16 cellular contexts compared by ENCODE assay signal in genomic region chr7:155921804-155922506, GRCh38.
DNase-seq lines count a peak whose midpoint lies in the region; ATAC-seq and TF ChIP-seq lines count a peak whose summit lies in the region.
"Had no signal": no experiment of that assay in that cellular context is flagged by ENCODE, and none has a peak within 500 bp of the region (broad histone marks: within the 10 kb centered on the region; RNA-seq: fewer than 3 reads in every experiment).

No MANE protein-coding gene starts in this region.

- H3K4me3 ChIP-seq in LNCaP clone FGC (ENCODE audit: low read depth, low read length) (no peak overlapping the region), mammary epithelial cell (replicated peaks in 1 of 3; ENCODE audit: insufficient read depth in 1 of 3, low read depth in 2 of 3, low read length in 3 of 3) (no peak overlapping the region), lower lobe of right lung (no peak overlapping the region), suprapubic skin (no peak overlapping the region)
- H3K4me3 ChIP-seq: HAP-1 had no signal

- H3K9me3 ChIP-seq in mammary epithelial cell (replicated peaks; ENCODE audit: insufficient read depth, low read length) (no peaks in the 10 kb centered on the region), lower lobe of right lung (no peaks in the 10 kb centered on the region), suprapubic skin (no peaks in the 10 kb centered on the region)
- H3K9me3 ChIP-seq: HAP-1 had no signal

- H3K27ac Mint-ChIP-seq in activated naive CD4-positive, alpha-beta T cell treated with anti-CD3 and anti-CD28 coated beads, Interleukin-2, amount 50 U/mL, for 72 hours = no peak overlapping the region
- no peak overlapping the region for H3K27ac Mint-ChIP-seq in stimulated activated naive CD8-positive, alpha-beta T cell treated with anti-CD3 and anti-CD28 coated beads, Interleukin-15, amount 100 ng/mL, for 72 hours
- H3K27ac Mint-ChIP-seq: dendritic cell treated with granulocyte-macrophage colony-stimulating factor and Interleukin-4, amounts not matched to agents 40 ng/mL and 50 ng/mL, for 4 days; naive thymus-derived CD4-positive, alpha-beta T cell had no signal

- no peaks in the 10 kb centered on the region for H3K79me2 ChIP-seq in mammary epithelial cell (ENCODE audit: insufficient read depth, low read length)

- TF ChIP-seq CTCF in LNCaP clone FGC (IDR thresholded peaks at IDR 0.05; ENCODE audit: control insufficient read depth, extremely low read depth, insufficient read depth) (no peak), mammary epithelial cell (conservative IDR thresholded peaks at IDR 0.05 in 1 of 2, IDR thresholded peaks at IDR 0.05 in 1 of 2; ENCODE audit: extremely low read depth in 1 of 2, insufficient read depth in 1 of 2, low read depth in 1 of 2, low read length in 2 of 2) (peak in 1 of 2 donors; percentile 2), lower lobe of right lung (IDR thresholded peaks at IDR 0.05) (no peak), suprapubic skin (IDR thresholded peaks at IDR 0.05) (no peak)

- peaks cover 2% of the 10 kb centered on the region for H3K27me3 ChIP-seq in mammary epithelial cell (ENCODE audit: insufficient read depth, low read length)
- H3K27me3 ChIP-seq in lower lobe of right lung (ENCODE audit: low read depth) = no peaks in the 10 kb centered on the region
- H3K27me3 ChIP-seq in suprapubic skin = no peaks in the 10 kb centered on the region

- H3K4me1 ChIP-seq in mammary epithelial cell (ENCODE audit: insufficient read depth, low read length) (peaks cover 25% of the 10 kb centered on the region), lower lobe of right lung (peaks cover 13% of the 10 kb centered on the region), suprapubic skin (peaks cover 5% of the 10 kb centered on the region)
- H3K4me1 ChIP-seq: HAP-1 had no signal

- 57% methylated on average over 8 of the region's 29 CpGs for WGBS in mammary epithelial cell (ENCODE audit: low coverage, missing lambda C conversion rate)
- 46% methylated on average over 22 of the region's 29 CpGs for WGBS in suprapubic skin

- peak overlapping the region; percentile 59 for H3K4me2 ChIP-seq in mammary epithelial cell (ENCODE audit: insufficient read depth, low read depth, low read length)

- no peaks in the 10 kb centered on the region for H3K27me3 Mint-ChIP-seq in stimulated activated naive CD8-positive, alpha-beta T cell treated with anti-CD3 and anti-CD28 coated beads, Interleukin-15, amount 100 ng/mL, for 72 hours
- H3K27me3 Mint-ChIP-seq: dendritic cell treated with granulocyte-macrophage colony-stimulating factor and Interleukin-4, amounts not matched to agents 40 ng/mL and 50 ng/mL, for 4 days had no signal

- peaks cover 6% of the 10 kb centered on the region for H3K4me1 Mint-ChIP-seq in stimulated activated naive CD8-positive, alpha-beta T cell treated with anti-CD3 and anti-CD28 coated beads, Interleukin-15, amount 100 ng/mL, for 72 hours
- H3K4me1 Mint-ChIP-seq: naive thymus-derived CD4-positive, alpha-beta T cell had no signal

- no peaks in the 10 kb centered on the region for H4K20me1 ChIP-seq in mammary epithelial cell (ENCODE audit: insufficient read depth, low read length)

- H2AFZ ChIP-seq in mammary epithelial cell (ENCODE audit: low read depth, low read length) = no peak overlapping the region

- no peak for TF ChIP-seq POLR2A in suprapubic skin (IDR thresholded peaks at IDR 0.05)

- CTCF ChIA-PET in mammary epithelial cell (lab: Charles Lee; ENCODE audit: low non-redundant PET) = no interaction called here

- peaks cover 5 to 6% of the 10 kb centered on the region in 2 donors for H3K9me3 Mint-ChIP-seq in activated naive CD4-positive, alpha-beta T cell treated with anti-CD3 and anti-CD28 coated beads, Interleukin-2, amount 50 U/mL, for 72 hours
- peaks cover 0 to 9% of the 10 kb centered on the region in 2 donors for H3K9me3 Mint-ChIP-seq in stimulated activated naive CD8-positive, alpha-beta T cell treated with anti-CD3 and anti-CD28 coated beads, Interleukin-15, amount 100 ng/mL, for 72 hours
- H3K9me3 Mint-ChIP-seq: dendritic cell treated with granulocyte-macrophage colony-stimulating factor and Interleukin-4, amounts not matched to agents 40 ng/mL and 50 ng/mL, for 4 days had no signal

- BruUV-seq in mammary epithelial cell (replicated peaks; lab: Mats Ljungman, UMichigan) = no TSS peak

- no peak for TF ChIP-seq EP300 in suprapubic skin (IDR thresholded peaks at IDR 0.05)

- in situ Hi-C loops in mammary epithelial cell (cut with MboI; ENCODE audit: low sequenced_read_pairs in 2 of 2) = no loop called here

- DNase-seq in LNCaP clone FGC (ENCODE audit: low read depth) = peak; percentile 25
- peak; percentile 75 for DNase-seq in mammary epithelial cell
- DNase-seq in lower lobe of right lung = peak; percentile 75
- no peak for DNase-seq in suprapubic skin (ENCODE audit: low spot score in 2 of 2)
- no peak for DNase-seq in activated naive CD4-positive, alpha-beta T cell treated with anti-CD3 and anti-CD28 coated beads, Interleukin-2, amount 50 U/mL, for 72 hours (ENCODE audit: low spot score in 2 of 2)
- DNase-seq in stimulated activated naive CD8-positive, alpha-beta T cell treated with anti-CD3 and anti-CD28 coated beads, Interleukin-15, amount 100 ng/mL, for 72 hours = no peak
- DNase-seq in activated naive CD4-positive, alpha-beta T cell treated with anti-CD3 and anti-CD28 coated beads, Interleukin-2, amount 50 U/mL, for 16 hours = no peak
- DNase-seq: activated CD4-positive, CD25-positive, alpha-beta regulatory T cell; activated T-cell treated with anti-CD3 and anti-CD28 coated beads, Interleukin-2, amount 50 U/mL, for 1 hour; amygdala; naive thymus-derived CD4-positive, alpha-beta T cell; NCI-H2029 treated with DMSO at 0.1 percent for 48 hours; stimulated activated naive CD8-positive, alpha-beta T cell treated with anti-CD3 and anti-CD28 coated beads, Interleukin-15, Interleukin-2, amounts not matched to agents 100 U/mL and 50 U/mL, for 24 hours had no signal

- no peak overlapping the region for H3K4me3 Mint-ChIP-seq in stimulated activated naive CD8-positive, alpha-beta T cell treated with anti-CD3 and anti-CD28 coated beads, Interleukin-15, amount 100 ng/mL, for 72 hours
- H3K4me3 Mint-ChIP-seq: dendritic cell treated with granulocyte-macrophage colony-stimulating factor and Interleukin-4, amounts not matched to agents 40 ng/mL and 50 ng/mL, for 4 days; naive thymus-derived CD4-positive, alpha-beta T cell had no signal

- peaks cover 0 to 4% of the 10 kb centered on the region in 2 donors for H3K36me3 Mint-ChIP-seq in activated naive CD4-positive, alpha-beta T cell treated with anti-CD3 and anti-CD28 coated beads, Interleukin-2, amount 50 U/mL, for 72 hours
- H3K36me3 Mint-ChIP-seq: naive thymus-derived CD4-positive, alpha-beta T cell had no signal

- intact Hi-C loops in mammary epithelial cell (cut with micrococcal nuclease) (no loop called here), lower lobe of right lung (cut with DNase I) (no loop called here)

- dilution Hi-C loops in mammary epithelial cell (cut with HindIII; ENCODE audit: low sequenced_read_pairs) = no loop called here

- H3K9ac ChIP-seq in mammary epithelial cell (ENCODE audit: insufficient read depth, low read length) = no peak overlapping the region

- ATAC-seq in lower lobe of right lung = peak; percentile 81 to 90
- ATAC-seq in activated naive CD4-positive, alpha-beta T cell treated with anti-CD3 and anti-CD28 coated beads, Interleukin-2, amount 50 U/mL, for 72 hours = no peak
- ATAC-seq in stimulated activated naive CD8-positive, alpha-beta T cell treated with anti-CD3 and anti-CD28 coated beads, Interleukin-15, amount 100 ng/mL, for 72 hours = no peak
- ATAC-seq: naive thymus-derived CD4-positive, alpha-beta T cell; stimulated activated naive CD8-positive, alpha-beta T cell treated with anti-CD3 and anti-CD28 coated beads, Interleukin-15, Interleukin-2, amounts not matched to agents 100 U/mL and 50 U/mL, for 24 hours had no signal

- H3K36me3 ChIP-seq in mammary epithelial cell (ENCODE audit: insufficient read depth, low read length) (no peaks in the 10 kb centered on the region), lower lobe of right lung (no peaks in the 10 kb centered on the region), suprapubic skin (no peaks in the 10 kb centered on the region)
- H3K36me3 ChIP-seq: HAP-1 had no signal

- no peak overlapping the region for H3K27ac ChIP-seq in mammary epithelial cell (ENCODE audit: insufficient read depth, low read depth, low read length)
- H3K27ac ChIP-seq in lower lobe of right lung = no peak overlapping the region
- peak overlapping the region; percentile 26 for H3K27ac ChIP-seq in suprapubic skin
- H3K27ac ChIP-seq: HL-60 had no signal

Comparison
In these comparisons a context has a peak if more than half of its experiments do, and no peak if none do; other contexts are left out.
1. DNase-seq: peak in LNCaP clone FGC (single experiment), mammary epithelial cell (single experiment) and lower lobe of right lung (single experiment); none in suprapubic skin (0 of 2), activated naive CD4-positive, alpha-beta T cell treated with anti-CD3 and anti-CD28 coated beads, Interleukin-2, amount 50 U/mL, for 72 hours (0 of 2), stimulated activated naive CD8-positive, alpha-beta T cell treated with anti-CD3 and anti-CD28 coated beads, Interleukin-15, amount 100 ng/mL, for 72 hours (0 of 2) and activated naive CD4-positive, alpha-beta T cell treated with anti-CD3 and anti-CD28 coated beads, Interleukin-2, amount 50 U/mL, for 16 hours (single experiment).
2. ATAC-seq: peak in lower lobe of right lung (2 of 2); none in activated naive CD4-positive, alpha-beta T cell treated with anti-CD3 and anti-CD28 coated beads, Interleukin-2, amount 50 U/mL, for 72 hours (0 of 2) and stimulated activated naive CD8-positive, alpha-beta T cell treated with anti-CD3 and anti-CD28 coated beads, Interleukin-15, amount 100 ng/mL, for 72 hours (single experiment).